ENCODE assay signal across 39 cellular contexts in genomic region chr2:98369710-98370239, GRCh38. TPM values are rescaled to one million over a fixed set of nuclear protein-coding genes. Genes with fewer than 3 reads are reported as not detected.
"Had no signal": no experiment of that assay in that cellular context is flagged by ENCODE, and none has a peak within 500 bp of the region (broad histone marks: within the 10 kb centered on the region; RNA-seq: fewer than 3 reads in every experiment).

No MANE protein-coding gene starts in this region.

- ATAC-seq: activated CD8-positive, alpha-beta T cell treated with anti-CD3 and anti-CD28 coated beads for 36 hours; activated naive CD4-positive, alpha-beta T cell treated with anti-CD3 and anti-CD28 coated beads, Interleukin-2, amount 50 U/mL, for 72 hours; activated T-cell treated with anti-CD3 and anti-CD28 coated beads, Interleukin-2, amount 50 U/mL, for 4 hours; activated T-cell treated with anti-CD3 and anti-CD28 coated beads, Interleukin-2, amount 50 U/mL, for 72 hours; activated T-helper 17 cell treated with anti-CD3 and anti-CD28 coated beads, Interleukin-2, amount 50 U/mL, for 72 hours; body of pancreas had no signal

- H3K4me3 ChIP-seq: adrenal gland, body of pancreas, breast epithelium had no signal

- H3K27ac ChIP-seq: adrenal gland, body of pancreas, brain microvascular endothelial cell, breast epithelium, VCaP had no signal

- H3K27ac Mint-ChIP-seq: activated B cell treated with CpG ODN at 0.5 μM for 24 hours; activated CD4-positive, alpha-beta memory T cell treated with anti-CD3 and anti-CD28 coated beads for 36 hours; activated CD4-positive, alpha-beta T cell treated with anti-CD3 and anti-CD28 coated beads, Interleukin-2, amount 10 ng/mL, durations not matched to agents 24 days and 14 days; activated CD8-positive, alpha-beta T cell treated with anti-CD3 and anti-CD28 coated beads for 36 hours; activated naive CD4-positive, alpha-beta T cell treated with anti-CD3 and anti-CD28 coated beads for 36 hours; activated naive CD4-positive, alpha-beta T cell treated with anti-CD3 and anti-CD28 coated beads, Interleukin-2, amount 50 U/mL, for 72 hours; activated naive CD8-positive, alpha-beta T cell treated with anti-CD3 and anti-CD28 coated beads for 36 hours; activated T-cell treated with anti-CD3 and anti-CD28 coated beads, Interleukin-2, amount 50 U/mL, for 72 hours; activated T-helper 1 cell treated with anti-CD3 and anti-CD28 coated beads, Interleukin-12 subunit alpha, Interleukin-12 subunit beta, Interleukin-2, Interleukin-4 antibody, amounts not matched to agents 30 ng/mL and 10 ng/mL and 1 ng/mL, durations not matched to agents 14 hours and 24 hours and 36 hours; activated T-helper 17 cell treated with anti-CD3 and anti-CD28 coated beads, Interleukin-2, amount 50 U/mL, for 72 hours; T-helper 1 cell treated with Interleukin-12 subunit alpha and Interleukin-12 subunit beta and Interleukin-4 antibody, amounts not matched to agents 30 μg/mL and 1 μg/mL, for 36 hours; T-helper 2 cell treated with Interferon-gamma antibody and Interleukin-4, amounts not matched to agents 5 μg/mL and 100 μg/mL, for 36 hours had no signal

- H3K9me3 ChIP-seq: adrenal gland had no signal

- H3K4me1 ChIP-seq: adrenal gland, body of pancreas, breast epithelium had no signal

- DNase-seq: activated B cell treated with CpG ODN at 0.5 μM for 24 hours; activated CD4-positive, alpha-beta memory T cell treated with anti-CD3 and anti-CD28 coated beads for 36 hours; activated CD4-positive, alpha-beta T cell treated with anti-CD3 and anti-CD28 coated beads for 4 hours; activated CD4-positive, alpha-beta T cell treated with anti-CD3 and anti-CD28 coated beads, Interleukin-2, amount 10 ng/mL, durations not matched to agents 24 days and 14 days; activated CD4-positive, alpha-beta T cell treated with anti-CD3 and anti-CD28 coated beads, Interleukin-2, amount 50 U/mL, for 1 hour; activated CD4-positive, alpha-beta T cell treated with anti-CD3 and anti-CD28 coated beads, Interleukin-2, amount 50 U/mL, for 4 hours; activated CD4-positive, CD25-positive, alpha-beta regulatory T cell treated with anti-CD3 and anti-CD28 coated beads, Interleukin-2, amount 50 U/mL, for 72 hours; activated CD8-positive, alpha-beta memory T cell treated with anti-CD3 and anti-CD28 coated beads, Interleukin-2, amount 50 U/mL, for 4 hours; activated CD8-positive, alpha-beta T cell treated with anti-CD3 and anti-CD28 coated beads for 36 hours; activated effector memory CD4-positive, alpha-beta T cell treated with anti-CD3 and anti-CD28 coated beads, Interleukin-2, amount 50 U/mL, for 16 hours; activated gamma-delta T cell treated with Interleukin-2 at 50 U/mL for 16 hours; activated naive CD4-positive, alpha-beta T cell; activated naive CD4-positive, alpha-beta T cell treated with anti-CD3 and anti-CD28 coated beads for 36 hours; activated naive CD4-positive, alpha-beta T cell treated with anti-CD3 and anti-CD28 coated beads, Interleukin-2, amount 50 U/mL, for 16 hours; activated naive CD8-positive, alpha-beta T cell treated with anti-CD3 and anti-CD28 coated beads for 36 hours; activated T-cell treated with anti-CD3 and anti-CD28 coated beads for 4 hours; activated T-cell treated with anti-CD3 and anti-CD28 coated beads, Interleukin-2, amount 50 U/mL, for 1 hour; activated T-cell treated with anti-CD3 and anti-CD28 coated beads, Interleukin-2, amount 50 U/mL, for 4 hours; activated T-cell treated with anti-CD3 and anti-CD28 coated beads, Interleukin-2, amount 50 U/mL, for 72 hours; adrenal gland; amniotic stem cell; body of pancreas; brain microvascular endothelial cell; SW 1271; T-helper 1 cell; T-helper 2 cell; T-helper 9 cell had no signal

- H3K27me3 ChIP-seq: adrenal gland, body of pancreas, breast epithelium had no signal

- H3K4me3 Mint-ChIP-seq: activated B cell treated with CpG ODN at 0.5 μM for 24 hours; activated CD4-positive, alpha-beta memory T cell treated with anti-CD3 and anti-CD28 coated beads for 36 hours; activated CD4-positive, alpha-beta T cell treated with anti-CD3 and anti-CD28 coated beads, Interleukin-2, amount 10 ng/mL, durations not matched to agents 24 days and 14 days; activated CD8-positive, alpha-beta T cell treated with anti-CD3 and anti-CD28 coated beads for 36 hours; activated naive CD4-positive, alpha-beta T cell treated with anti-CD3 and anti-CD28 coated beads for 36 hours; activated naive CD8-positive, alpha-beta T cell treated with anti-CD3 and anti-CD28 coated beads for 36 hours; activated T-cell treated with anti-CD3 and anti-CD28 coated beads, Interleukin-2, amount 50 U/mL, for 4 hours; activated T-cell treated with anti-CD3 and anti-CD28 coated beads, Interleukin-2, amount 50 U/mL, for 72 hours; activated T-helper 1 cell treated with anti-CD3 and anti-CD28 coated beads, Interleukin-12 subunit alpha, Interleukin-12 subunit beta, Interleukin-2, Interleukin-4 antibody, amounts not matched to agents 30 ng/mL and 10 ng/mL and 1 ng/mL, durations not matched to agents 14 hours and 24 hours and 36 hours; activated T-helper 17 cell treated with anti-CD3 and anti-CD28 coated beads, Interleukin-2, amount 50 U/mL, for 72 hours; T-helper 1 cell treated with Interleukin-12 subunit alpha and Interleukin-12 subunit beta and Interleukin-4 antibody, amounts not matched to agents 30 μg/mL and 1 μg/mL, for 36 hours; T-helper 2 cell treated with Interferon-gamma antibody and Interleukin-4, amounts not matched to agents 5 μg/mL and 100 μg/mL, for 36 hours had no signal

- H3K9me3 Mint-ChIP-seq: activated B cell treated with CpG ODN at 0.5 μM for 24 hours; activated naive CD4-positive, alpha-beta T cell treated with anti-CD3 and anti-CD28 coated beads for 36 hours; activated naive CD8-positive, alpha-beta T cell treated with anti-CD3 and anti-CD28 coated beads for 36 hours; activated T-cell treated with anti-CD3 and anti-CD28 coated beads, Interleukin-2, amount 50 U/mL, for 72 hours; activated T-helper 17 cell treated with anti-CD3 and anti-CD28 coated beads, Interleukin-2, amount 50 U/mL, for 72 hours had no signal

- H3K36me3 Mint-ChIP-seq: activated naive CD8-positive, alpha-beta T cell treated with anti-CD3 and anti-CD28 coated beads for 36 hours had no signal

- FAIRE-seq: astrocyte, TTC549 had no signal

- H3K4me1 Mint-ChIP-seq: activated B cell treated with CpG ODN at 0.5 μM for 24 hours; activated CD4-positive, alpha-beta T cell treated with anti-CD3 and anti-CD28 coated beads, Interleukin-2, amount 10 ng/mL, durations not matched to agents 24 days and 14 days; activated naive CD8-positive, alpha-beta T cell treated with anti-CD3 and anti-CD28 coated beads for 36 hours; activated T-helper 17 cell treated with anti-CD3 and anti-CD28 coated beads, Interleukin-2, amount 50 U/mL, for 72 hours had no signal

- H3K36me3 ChIP-seq: adrenal gland, brain microvascular endothelial cell, breast epithelium had no signal

RNA-seq across cellular contexts. Expression of gene CNGA3, which starts 23.5 kb away (rescaled TPM):
- total RNA-seq: activated B cell treated with CpG ODN at 0.5 μM for 24 hours; activated CD4-positive, alpha-beta memory T cell treated with anti-CD3 and anti-CD28 coated beads for 36 hours; activated CD4-positive, alpha-beta T cell treated with anti-CD3 and anti-CD28 coated beads, Interleukin-2, amount 10 ng/mL, durations not matched to agents 24 days and 14 days; activated CD8-positive, alpha-beta memory T cell treated with anti-CD3 and anti-CD28 coated beads for 36 hours; activated CD8-positive, alpha-beta T cell treated with anti-CD3 and anti-CD28 coated beads for 36 hours; activated naive CD4-positive, alpha-beta T cell treated with anti-CD3 and anti-CD28 coated beads for 36 hours; activated naive CD4-positive, alpha-beta T cell treated with anti-CD3 and anti-CD28 coated beads, Interleukin-2, amount 50 U/mL, for 72 hours; activated naive CD8-positive, alpha-beta T cell treated with anti-CD3 and anti-CD28 coated beads for 36 hours; activated T-cell treated with anti-CD3 and anti-CD28 coated beads, Interleukin-2, amount 50 U/mL, for 4 hours; activated T-cell treated with anti-CD3 and anti-CD28 coated beads, Interleukin-2, amount 50 U/mL, for 72 hours; activated T-helper 1 cell treated with anti-CD3 and anti-CD28 coated beads, Interleukin-12 subunit alpha, Interleukin-12 subunit beta, Interleukin-2, Interleukin-4 antibody, amounts not matched to agents 30 ng/mL and 10 ng/mL and 1 ng/mL, durations not matched to agents 14 hours and 24 hours and 36 hours; activated T-helper 17 cell treated with anti-CD3 and anti-CD28 coated beads, Interleukin-2, amount 50 U/mL, for 72 hours; aorta; astrocyte; cardiac septum had no signal
- polyA plus RNA-seq: aorta had no signal
